Comparison of ENCODE assay signal across 12 cellular contexts in the genomic region with DNA sequence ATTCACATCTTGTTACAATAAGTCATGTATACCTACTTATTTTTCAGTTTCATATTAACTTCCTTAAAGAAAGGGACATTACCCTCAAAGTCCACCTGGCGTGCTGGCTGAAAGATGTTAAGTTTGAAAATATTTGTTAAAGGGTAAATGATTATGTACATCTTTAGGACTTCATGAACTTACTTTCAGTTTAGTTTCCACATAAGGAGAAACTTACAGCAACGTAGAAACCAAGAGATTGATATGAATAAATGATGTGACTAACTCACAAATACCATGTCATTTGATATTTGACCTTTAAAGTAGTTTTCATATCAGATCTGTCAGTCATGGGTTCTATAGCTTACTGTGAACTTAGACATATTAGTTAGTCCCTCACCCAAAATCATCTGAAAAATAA. TPM values are rescaled to one million over a fixed set of nuclear protein-coding genes. Genes with fewer than 3 reads are reported as not detected.
A peak's percentile ranks its signal among the peaks of the same experiment; 100 is the strongest.
DNase-seq lines count a peak whose midpoint lies in the region; ATAC-seq and TF ChIP-seq lines count a peak whose summit lies in the region.
"Had no signal": no experiment of that assay in that cellular context is flagged by ENCODE, and none has a peak within 500 bp of the region (broad histone marks: within the 10 kb centered on the region; RNA-seq: fewer than 3 reads in every experiment).

No MANE protein-coding gene starts in this region.

- CTCF ChIA-PET in RWPE1 (lab: Yijun Ruan, JAX): no interaction called here

- H3K4me1 ChIP-seq in psoas muscle: peaks cover 7% of the 10 kb centered on the region

- peaks cover 62% of the 10 kb centered on the region for H3K4me1 Mint-ChIP-seq in central memory CD8-positive, alpha-beta T cell

- ATAC-seq in GM19467 (IDR thresholded peaks at IDR 0.05; ENCODE audit: unreplicated experiment) (peak; percentile 51), HG03196 (IDR thresholded peaks at IDR 0.05; ENCODE audit: unreplicated experiment) (peak; percentile 54), psoas muscle (no peak)
- no peak for ATAC-seq in central memory CD8-positive, alpha-beta T cell (replicated peaks; ENCODE audit: extremely low read depth, poor library complexity, severe bottlenecking)

- H3K27ac ChIP-seq in psoas muscle: no peak overlapping the region
- no peak overlapping the region for H3K27ac ChIP-seq in RWPE1
- H3K27ac ChIP-seq: coronary artery, upper lobe of left lung had no signal

- H3K4me3 Mint-ChIP-seq in central memory CD8-positive, alpha-beta T cell: peak overlapping the region; percentile 78

- no peak overlapping the region for H3K4me3 ChIP-seq in psoas muscle
- H3K4me3 ChIP-seq: coronary artery, upper lobe of left lung had no signal

- DNase-seq in GM13976 (ENCODE audit: low spot score): peak; percentile 31
- no peak for DNase-seq in central memory CD8-positive, alpha-beta T cell (ENCODE audit: low spot score in 2 of 2)
- no peak for DNase-seq in psoas muscle
- no peak for DNase-seq in OCI-M1 (lab: John Stamatoyannopoulos, UW)
- no peak for DNase-seq in RWPE1 (ENCODE audit: low spot score)
- DNase-seq in stimulated activated CD4-positive, alpha-beta T cell treated with anti-CD3 and anti-CD28 coated beads, Interleukin-4, amount 100 ng/mL, for 1 hour: no peak
- DNase-seq: activated CD4-positive, alpha-beta T cell treated with anti-CD3 and anti-CD28 coated beads, Interleukin-2, amount 50 U/mL, for 1 hour; NCI-H774; upper lobe of left lung had no signal

- WGBS in psoas muscle, 3 donors: 80 to 84% (median 82%) methylated on average over 2 of the region's 2 CpGs

- POLR2A ChIA-PET in RWPE1 (lab: Yijun Ruan, JAX; ENCODE audit: low non-redundant PET): no interaction called here

- H3K27me3 ChIP-seq in psoas muscle (ENCODE audit: insufficient read depth in 3 of 3, low read length in 2 of 3): no peaks in the 10 kb centered on the region
- H3K27me3 ChIP-seq: upper lobe of left lung had no signal

- no peaks in the 10 kb centered on the region for H3K9me3 ChIP-seq in psoas muscle
- H3K9me3 ChIP-seq: upper lobe of left lung had no signal

- H3K36me3 Mint-ChIP-seq in central memory CD8-positive, alpha-beta T cell (ENCODE audit: insufficient read depth): peaks cover 44% of the 10 kb centered on the region

- H3K36me3 ChIP-seq in psoas muscle (ENCODE audit: insufficient read depth in 1 of 2, low read depth in 1 of 2): peaks cover 0 to 15% of the 10 kb centered on the region in 2 donors

- peak overlapping the region; percentile 91 for H3K27ac Mint-ChIP-seq in central memory CD8-positive, alpha-beta T cell (ENCODE audit: low read depth)

- no peaks in the 10 kb centered on the region for H3K27me3 Mint-ChIP-seq in central memory CD8-positive, alpha-beta T cell

- no peak for TF ChIP-seq CTCF in GM13976 (IDR thresholded peaks at IDR 0.05; ENCODE audit: borderline replicate concordance, control extremely low read depth, extremely low read depth, insufficient read depth, missing control alignments)
- no peak for TF ChIP-seq CTCF in psoas muscle (IDR thresholded peaks at IDR 0.05)
- TF ChIP-seq CTCF in RWPE1 (conservative IDR thresholded peaks at IDR 0.05; ENCODE audit: low read depth): no peak

- intact Hi-C loops in psoas muscle (cut with DNase I): no loop called here

- no peaks in the 10 kb centered on the region for H3K9me3 Mint-ChIP-seq in central memory CD8-positive, alpha-beta T cell

- in situ Hi-C loops in GM13976 (cut with MboI; ENCODE audit: low sequenced_read_pairs, unreplicated experiment): no loop called here

RNA-seq across cellular contexts. Expression of gene CLEC2D, which starts 2.1 kb away (rescaled TPM):
- 1 to 10 TPM in 3 of 4 donors, under 1 TPM in 1; 0.97 to 2.5 (median 1.6) TPM for total RNA-seq in psoas muscle
- under 1 TPM; 0.42 to 0.59 (median 0.56) TPM for polyA plus RNA-seq in psoas muscle

RNA-seq across cellular contexts. Expression of gene KLRB1, which starts 59.7 kb away (rescaled TPM):
- total RNA-seq in psoas muscle: under 1 TPM in 2 of 4 donors, not detected in 2; 0.26 to 0.30 TPM
- under 1 TPM; 0.03 to 0.13 (median 0.05) TPM for polyA plus RNA-seq in psoas muscle

Comparison
In these comparisons a context has a peak if more than half of its experiments do, and no peak if none do; other contexts are left out.
1. ATAC-seq: peak in GM19467 (single experiment) and HG03196 (single experiment); none in central memory CD8-positive, alpha-beta T cell (single experiment) and psoas muscle (0 of 4).